In genomic region chr10:58444876-58445275, GRCh38 we compare ENCODE assay signal across 23 cellular contexts.
"Had no signal": no experiment of that assay in that cellular context is flagged by ENCODE, and none has a peak within 500 bp of the region (broad histone marks: within the 10 kb centered on the region; RNA-seq: fewer than 3 reads in every experiment).

No MANE protein-coding gene starts in this region.

- H3K27me3 Mint-ChIP-seq: activated B cell treated with CpG ODN at 0.5 μM for 24 hours; activated CD4-positive, alpha-beta T cell treated with anti-CD3 and anti-CD28 coated beads for 36 hours had no signal

- H3K36me3 Mint-ChIP-seq: activated naive CD8-positive, alpha-beta T cell treated with anti-CD3 and anti-CD28 coated beads, Interleukin-2, amount 10 ng/mL, durations not matched to agents 7 days and 5 days; stimulated activated effector memory CD8-positive, alpha-beta T cell treated with anti-CD3 and anti-CD28 coated beads, Interleukin-12 subunit alpha, Interleukin-12 subunit beta, amount 100 ng/mL, for 72 hours had no signal

- H3K36me3 ChIP-seq: left lung, right lobe of liver, tibial artery had no signal

- H3K27ac ChIP-seq: left lung, right lobe of liver, skin epidermis, tibial artery had no signal

- H3K9me3 ChIP-seq: right lobe of liver had no signal

- H3K4me1 Mint-ChIP-seq: activated B cell treated with CpG ODN at 0.5 μM for 24 hours; activated naive CD8-positive, alpha-beta T cell treated with anti-CD3 and anti-CD28 coated beads, Interleukin-2, amount 10 ng/mL, durations not matched to agents 7 days and 5 days; immature natural killer cell; stimulated activated effector memory CD8-positive, alpha-beta T cell treated with anti-CD3 and anti-CD28 coated beads, Interleukin-12 subunit alpha, Interleukin-12 subunit beta, amount 100 ng/mL, for 72 hours; stimulated activated naive CD8-positive, alpha-beta T cell treated with anti-CD3 and anti-CD28 coated beads, Interleukin-15, amount 100 ng/mL, for 72 hours; T-helper 17 cell had no signal

- H3K4me3 ChIP-seq: left lung, right lobe of liver, skin epidermis, tibial artery had no signal

- H3K27ac Mint-ChIP-seq: activated B cell treated with CpG ODN at 0.5 μM for 24 hours; activated CD4-positive, alpha-beta T cell treated with anti-CD3 and anti-CD28 coated beads for 36 hours; activated naive CD4-positive, alpha-beta T cell treated with anti-CD3 and anti-CD28 coated beads for 36 hours; activated naive CD8-positive, alpha-beta T cell treated with anti-CD3 and anti-CD28 coated beads, Interleukin-2, amount 10 ng/mL, durations not matched to agents 7 days and 5 days; activated T-helper 2 cell treated with anti-CD3 and anti-CD28 coated beads, Interferon-gamma antibody, Interleukin-2, Interleukin-4, amounts not matched to agents 10 μg/mL and 5 μg/mL and 100 μg/mL, durations not matched to agents 14 hours and 24 hours and 36 hours; immature natural killer cell; natural killer cell treated with Interleukin-12 subunit alpha and Interleukin-12 subunit beta and Interleukin-15 and Interleukin-18, amount 100 ng/mL, for 72 hours; stimulated activated effector memory CD8-positive, alpha-beta T cell treated with anti-CD3 and anti-CD28 coated beads, Interleukin-12 subunit alpha, Interleukin-12 subunit beta, amount 100 ng/mL, for 72 hours; stimulated activated naive CD8-positive, alpha-beta T cell treated with anti-CD3 and anti-CD28 coated beads, Interleukin-15, amount 100 ng/mL, for 72 hours; T-helper 17 cell had no signal

- DNase-seq: activated B cell treated with CpG ODN at 0.5 μM for 24 hours; activated CD4-positive, alpha-beta T cell treated with anti-CD3 and anti-CD28 coated beads for 36 hours; activated CD4-positive, alpha-beta T cell treated with anti-CD3 and anti-CD28 coated beads, Interleukin-2, amount 50 U/mL, for 4 hours; activated CD8-positive, alpha-beta memory T cell treated with anti-CD3 and anti-CD28 coated beads, Interleukin-2, amount 50 U/mL, for 48 hours; activated naive CD4-positive, alpha-beta T cell treated with anti-CD3 and anti-CD28 coated beads for 36 hours; activated naive CD8-positive, alpha-beta T cell treated with anti-CD3 and anti-CD28 coated beads, Interleukin-2, amount 10 ng/mL, durations not matched to agents 7 days and 5 days; activated T-cell treated with anti-CD3 and anti-CD28 coated beads, Interleukin-2, amount 50 U/mL, for 4 hours; amygdala; effector CD4-positive, alpha-beta T cell; immature natural killer cell; kidney glomerular epithelial cell; left lung; mammary epithelial cell; nucleus accumbens; right lobe of liver; stimulated activated CD4-positive, alpha-beta T cell treated with anti-CD3 and anti-CD28 coated beads, Interleukin-2, amount 100 ng/mL, for 24 hours; stimulated activated naive CD8-positive, alpha-beta T cell treated with anti-CD3 and anti-CD28 coated beads, Interleukin-15, amount 100 ng/mL, for 72 hours; T-helper 17 cell; tibial artery had no signal

- ATAC-seq: activated CD4-positive, alpha-beta T cell treated with anti-CD3 and anti-CD28 coated beads for 36 hours; activated T-cell treated with anti-CD3 and anti-CD28 coated beads, Interleukin-2, amount 50 U/mL, for 4 hours; left lung; natural killer cell treated with Interleukin-12 subunit alpha and Interleukin-12 subunit beta and Interleukin-15 and Interleukin-18, amount 100 ng/mL, for 72 hours; right lobe of liver; stimulated activated effector memory CD8-positive, alpha-beta T cell treated with anti-CD3 and anti-CD28 coated beads, Interleukin-12 subunit alpha, Interleukin-12 subunit beta, amount 100 ng/mL, for 72 hours; stimulated activated naive CD8-positive, alpha-beta T cell treated with anti-CD3 and anti-CD28 coated beads, Interleukin-15, amount 100 ng/mL, for 72 hours; T-helper 17 cell had no signal

- H3K4me3 Mint-ChIP-seq: activated B cell treated with CpG ODN at 0.5 μM for 24 hours; activated CD4-positive, alpha-beta T cell treated with anti-CD3 and anti-CD28 coated beads for 36 hours; activated naive CD4-positive, alpha-beta T cell treated with anti-CD3 and anti-CD28 coated beads for 36 hours; activated naive CD8-positive, alpha-beta T cell treated with anti-CD3 and anti-CD28 coated beads, Interleukin-2, amount 10 ng/mL, durations not matched to agents 7 days and 5 days; activated T-cell treated with anti-CD3 and anti-CD28 coated beads, Interleukin-2, amount 50 U/mL, for 4 hours; immature natural killer cell; natural killer cell treated with Interleukin-12 subunit alpha and Interleukin-12 subunit beta and Interleukin-15 and Interleukin-18, amount 100 ng/mL, for 72 hours; stimulated activated effector memory CD8-positive, alpha-beta T cell treated with anti-CD3 and anti-CD28 coated beads, Interleukin-12 subunit alpha, Interleukin-12 subunit beta, amount 100 ng/mL, for 72 hours; stimulated activated naive CD8-positive, alpha-beta T cell treated with anti-CD3 and anti-CD28 coated beads, Interleukin-15, amount 100 ng/mL, for 72 hours; T-helper 17 cell had no signal

- H3K9me3 Mint-ChIP-seq: activated T-helper 2 cell treated with anti-CD3 and anti-CD28 coated beads, Interferon-gamma antibody, Interleukin-2, Interleukin-4, amounts not matched to agents 10 μg/mL and 5 μg/mL and 100 μg/mL, durations not matched to agents 14 hours and 24 hours and 36 hours had no signal

- H3K27me3 ChIP-seq: left lung, right lobe of liver, tibial artery had no signal

- H3K4me1 ChIP-seq: left lung, right lobe of liver, tibial artery had no signal
